1 cellular context compared by ENCODE assay signal in genomic region chr1:160056648-160057169, GRCh38.
TF ChIP-seq lines count a peak whose summit lies in the region.

No MANE protein-coding gene starts in this region.

TF ChIP-seq in HepG2, 621 proteins besides CTCF, POLR2A, EP300 and RAD21:
- no peak for TF ChIP-seq FOXO1 (CRISPR knock-in tag; IDR thresholded peaks at IDR 0.05)
- TF ChIP-seq SP2 (CRISPR knock-in tag; IDR thresholded peaks at IDR 0.05): no peak
- no peak for TF ChIP-seq ZNF251 (CRISPR knock-in tag; IDR thresholded peaks at IDR 0.05)
- no peak for TF ChIP-seq HIC2 (CRISPR knock-in tag; IDR thresholded peaks at IDR 0.05; ENCODE audit: low read depth)
- TF ChIP-seq SIN3B (IDR thresholded peaks at IDR 0.05; ENCODE audit: low read length): no peak
- no peak for TF ChIP-seq CC2D1A (CRISPR knock-in tag; IDR thresholded peaks at IDR 0.05)
- no peak for TF ChIP-seq U2AF2 (IDR thresholded peaks at IDR 0.05; ENCODE audit: low read depth, low read length)
- no peak for TF ChIP-seq TOE1 (CRISPR knock-in tag; IDR thresholded peaks at IDR 0.05)
TF ChIP-seq in HepG2: peak in this region for 0.
